ENCODE assay signal across 30 cellular contexts in the genomic region with DNA sequence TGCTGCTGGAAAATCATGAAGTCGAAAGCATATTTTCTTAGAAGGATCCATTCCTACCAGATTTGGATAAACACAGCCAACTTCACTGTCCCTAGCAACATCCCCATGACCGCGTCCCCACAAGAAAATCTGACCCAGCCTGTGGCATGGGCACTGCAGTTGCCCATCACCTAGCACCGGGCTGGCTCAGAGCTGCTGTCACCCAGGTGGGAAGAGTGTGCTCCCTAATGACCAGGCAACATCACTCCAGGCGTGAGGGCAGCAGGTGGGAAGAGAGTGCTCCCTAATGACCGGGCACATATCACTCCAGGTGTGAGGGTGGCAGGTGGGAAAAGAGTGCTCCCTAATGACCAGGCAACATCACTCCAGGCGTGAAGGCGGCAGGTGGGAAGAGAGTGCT.
"Had no signal": no experiment of that assay in that cellular context is flagged by ENCODE, and none has a peak within 500 bp of the region (broad histone marks: within the 10 kb centered on the region; RNA-seq: fewer than 3 reads in every experiment).

No MANE protein-coding gene starts in this region.

- FAIRE-seq: urothelium cell line had no signal

- H3K36me3 Mint-ChIP-seq: naive B cell; naive thymus-derived CD8-positive, alpha-beta T cell; natural killer cell treated with Interleukin-12 subunit alpha and Interleukin-12 subunit beta and Interleukin-15 and Interleukin-18, amount 100 ng/mL, for 72 hours had no signal

- H3K4me1 Mint-ChIP-seq: naive B cell; naive thymus-derived CD8-positive, alpha-beta T cell; nephron progenitor cell; neural crest cell; stimulated activated naive CD8-positive, alpha-beta T cell treated with anti-CD3 and anti-CD28 coated beads, Interleukin-15, amount 100 ng/mL, for 72 hours had no signal

- H3K9me3 Mint-ChIP-seq: natural killer cell treated with Interleukin-12 subunit alpha and Interleukin-12 subunit beta and Interleukin-15 and Interleukin-18, amount 100 ng/mL, for 72 hours; nephron progenitor cell; neural crest cell had no signal

- H3K27ac ChIP-seq: ovary, parathyroid adenoma, psoas muscle, skin epidermis, spleen, suprapubic skin, testis, tibial nerve, upper lobe of left lung, vagina had no signal

- DNase-seq: naive B cell; naive thymus-derived CD8-positive, alpha-beta T cell; nephron progenitor cell; occipital lobe; psoas muscle; right cardiac atrium; spleen; stimulated activated CD4-positive, alpha-beta T cell treated with anti-CD3 and anti-CD28 coated beads, Interleukin-12 subunit alpha, Interleukin-12 subunit beta, amount 100 ng/mL, for 4 hours; stimulated activated CD4-positive, alpha-beta T cell treated with anti-CD3 and anti-CD28 coated beads, Interleukin-1b, Interleukin-23, amount 100 ng/mL, for 48 hours; stimulated activated CD4-positive, alpha-beta T cell treated with anti-CD3 and anti-CD28 coated beads, Interleukin-4, amount 100 ng/mL, for 1 hour; stimulated activated CD4-positive, alpha-beta T cell treated with anti-CD3 and anti-CD28 coated beads, Interleukin-4, amount 100 ng/mL, for 4 hours; stimulated activated CD8-positive, alpha-beta memory T cell treated with anti-CD3 and anti-CD28 coated beads, Interleukin-4, amount 100 ng/mL, for 48 hours; stimulated activated naive CD4-positive, alpha-beta T cell; stimulated activated naive CD8-positive, alpha-beta T cell treated with anti-CD3 and anti-CD28 coated beads, Interleukin-15, amount 100 ng/mL, for 72 hours; stimulated activated naive CD8-positive, alpha-beta T cell treated with anti-CD3 and anti-CD28 coated beads, Interleukin-15, Interleukin-2, amounts not matched to agents 100 U/mL and 50 U/mL, for 24 hours; substantia nigra; testis; trophoblast cell; upper lobe of left lung had no signal

- H3K4me3 Mint-ChIP-seq: naive B cell; naive thymus-derived CD8-positive, alpha-beta T cell; natural killer cell treated with Interleukin-12 subunit alpha and Interleukin-12 subunit beta and Interleukin-15 and Interleukin-18, amount 100 ng/mL, for 72 hours; nephron progenitor cell; neural crest cell; stimulated activated naive CD8-positive, alpha-beta T cell treated with anti-CD3 and anti-CD28 coated beads, Interleukin-15, amount 100 ng/mL, for 72 hours had no signal

- ATAC-seq: naive thymus-derived CD8-positive, alpha-beta T cell; natural killer cell treated with Interleukin-12 subunit alpha and Interleukin-12 subunit beta and Interleukin-15 and Interleukin-18, amount 100 ng/mL, for 72 hours; psoas muscle; right cardiac atrium; sciatic nerve; stimulated activated naive CD8-positive, alpha-beta T cell treated with anti-CD3 and anti-CD28 coated beads, Interleukin-15, amount 100 ng/mL, for 72 hours; stimulated activated naive CD8-positive, alpha-beta T cell treated with anti-CD3 and anti-CD28 coated beads, Interleukin-15, Interleukin-2, amounts not matched to agents 100 U/mL and 50 U/mL, for 24 hours had no signal

- H3K9me3 ChIP-seq: ovary, psoas muscle, spleen, suprapubic skin, testis, tibial nerve, upper lobe of left lung, vagina had no signal

- H2AFZ ChIP-seq: parathyroid adenoma had no signal

- H3K79me2 ChIP-seq: parathyroid adenoma had no signal

- H3K9ac ChIP-seq: parathyroid adenoma had no signal

- H3K27me3 ChIP-seq: ovary, suprapubic skin, testis, tibial nerve, upper lobe of left lung, vagina had no signal

- H3K4me1 ChIP-seq: parathyroid adenoma, psoas muscle, spleen, suprapubic skin, testis, tibial nerve, upper lobe of left lung, vagina had no signal

- H3K27ac Mint-ChIP-seq: naive B cell; natural killer cell treated with Interleukin-12 subunit alpha and Interleukin-12 subunit beta and Interleukin-15 and Interleukin-18, amount 100 ng/mL, for 72 hours; nephron progenitor cell; stimulated activated naive CD8-positive, alpha-beta T cell treated with anti-CD3 and anti-CD28 coated beads, Interleukin-15, amount 100 ng/mL, for 72 hours had no signal

- H3K36me3 ChIP-seq: ovary, spleen, suprapubic skin, tibial nerve, upper lobe of left lung, vagina had no signal

- H3K4me3 ChIP-seq: ovary, psoas muscle, skin epidermis, smooth muscle cell, spleen, suprapubic skin, testis, tibial nerve, upper lobe of left lung, vagina had no signal

- H3K4me2 ChIP-seq: smooth muscle cell had no signal
